ENCODE assay signal across 22 cellular contexts in genomic region chr6:161412795-161413194, GRCh38.
"Had no signal": no experiment of that assay in that cellular context is flagged by ENCODE, and none has a peak within 500 bp of the region (broad histone marks: within the 10 kb centered on the region; RNA-seq: fewer than 3 reads in every experiment).

No MANE protein-coding gene starts in this region.

- H3K36me3 ChIP-seq: MG63 had no signal

- H3K9me3 ChIP-seq: MG63 had no signal

- ATAC-seq: HepG2, SK-N-SH treated with all-trans-retinoic acid at 6 μM for 48 hours had no signal

- H3K27me3 ChIP-seq: MG63 had no signal

- H3K4me3 ChIP-seq: MG63 had no signal

- DNase-seq: IMR-90, Karpas-422, KG1, MG63, NCI-H1092, NCI-H1105 treated with DMSO at 0.1 percent for 48 hours, NCI-H1417 treated with DMSO at 0.1 percent for 48 hours, NCI-H146, NCI-H187, NCI-H2029, NCI-H2081 treated with DMSO at 0.1 percent for 48 hours, NCI-H2171, NCI-H226, NCI-H446, NCI-H510A, NCI-H524 treated with DMSO at 0.1 percent for 48 hours, NCI-H69, NCI-H774, Right ventricle myocardium superior, RPMI8226 had no signal
